Comparison of ENCODE assay signal across 8 cellular contexts in the genomic region with DNA sequence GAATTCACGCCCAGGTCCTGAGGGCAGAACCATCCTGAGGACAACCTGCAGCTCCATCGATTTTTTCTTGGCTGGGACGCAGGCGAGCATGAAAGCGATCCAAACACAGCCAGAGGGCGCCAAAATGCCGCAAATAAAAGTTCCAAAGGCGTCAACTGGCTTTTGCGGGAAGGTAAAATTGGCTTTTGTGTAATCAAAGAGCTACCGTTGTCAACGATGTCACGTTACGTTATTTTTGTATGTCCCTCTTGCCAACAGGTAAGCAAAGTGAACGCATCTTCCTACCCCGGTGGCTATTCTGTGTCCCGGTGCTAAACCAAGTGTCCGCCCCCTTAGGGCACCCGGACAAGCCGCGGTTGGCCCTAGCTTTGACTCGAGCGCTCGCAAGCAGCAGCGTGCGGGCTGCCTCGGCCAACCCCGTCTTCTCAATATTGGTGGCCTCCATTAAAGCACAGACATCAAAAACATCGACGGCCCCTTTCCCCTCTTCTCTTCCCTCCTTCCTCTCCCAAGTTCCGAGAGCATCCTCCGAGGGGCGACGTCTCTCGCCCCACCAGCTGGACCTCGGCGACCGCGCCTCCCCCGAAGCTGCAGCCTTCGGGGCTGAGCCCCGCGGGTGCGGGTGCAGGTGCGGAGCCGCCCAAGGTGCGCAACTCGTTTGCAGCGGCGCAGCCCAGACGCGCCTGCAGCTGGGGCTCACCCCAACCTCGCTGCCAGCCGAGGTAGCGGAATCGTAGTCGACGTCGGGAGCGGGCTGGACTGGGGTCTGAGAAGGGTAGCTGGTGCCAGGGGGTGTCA. TPM values are rescaled to one million over a fixed set of nuclear protein-coding genes. Genes with fewer than 3 reads are reported as not detected.
A peak's percentile ranks its signal among the peaks of the same experiment; 100 is the strongest.
DNase-seq lines count a peak whose midpoint lies in the region; ATAC-seq lines count a peak whose summit lies in the region.

No MANE protein-coding gene starts in this region.

- in situ Hi-C loops in T47D (cut with HindIII; ENCODE audit: low pct_unique_long_range_greater_than_20kb, low sequenced_read_pairs) = no loop called here

- ATAC-seq in GM18502 (IDR thresholded peaks at IDR 0.05; ENCODE audit: poor library complexity, unreplicated experiment) = peak; percentile 40
- ATAC-seq in HG02884 (IDR thresholded peaks at IDR 0.05; ENCODE audit: unreplicated experiment) = peak; percentile 36
- ATAC-seq in sciatic nerve = peak; percentile 73

- peaks cover 27% of the 10 kb centered on the region for H3K4me1 ChIP-seq in iPS-15b (ENCODE audit: control insufficient read depth, insufficient read depth, low read length)

- H3K9ac ChIP-seq in iPS-15b (ENCODE audit: low read depth, low read length) = peak overlapping the region; percentile 10

- no peaks in the 10 kb centered on the region for H3K9me3 ChIP-seq in iPS-15b (ENCODE audit: control insufficient read depth, insufficient read depth, low read length)

- H3K4me3 ChIP-seq in iPS-15b (ENCODE audit: low read depth, low read length) = peak overlapping the region; percentile 80

- no peaks in the 10 kb centered on the region for H3K27me3 ChIP-seq in iPS-15b (ENCODE audit: control insufficient read depth, insufficient read depth, low read length)

- intact Hi-C loops in sciatic nerve (cut with DNase I) = loop anchor here (10.0 kb wide), 1 partner anchor 1098 kb away; no protein-coding TSS in a partner anchor

- DNase-seq in 8988T (peak; percentile 98), NCI-H128 (lab: John Stamatoyannopoulos, UW; ENCODE audit: unreplicated experiment) (peak; percentile 95), SKM-1 treated with dmso at 0.1 percent for 144 hours (lab: John Stamatoyannopoulos, UW; ENCODE audit: unreplicated experiment) (peak; percentile 77), T47D (ENCODE audit: low read depth in 1 of 2, low spot score in 1 of 2) (peak; percentile 87 to 96), sciatic nerve (ENCODE audit: low spot score) (peak; percentile 86)

- no peaks in the 10 kb centered on the region for H3K36me3 ChIP-seq in iPS-15b (ENCODE audit: control insufficient read depth, insufficient read depth, low read length)

RNA-seq across cellular contexts. Expression of gene BASP1, which starts 1.1 kb away (rescaled TPM):
- 26.8 TPM for total RNA-seq in sciatic nerve

Comparison
In these comparisons a context has a peak if more than half of its experiments do, and no peak if none do; other contexts are left out.
1. Peak in every context shown above with its lines: DNase-seq, ATAC-seq and H3K4me3 ChIP-seq.